10 cellular contexts compared by ENCODE assay signal in the genomic region with DNA sequence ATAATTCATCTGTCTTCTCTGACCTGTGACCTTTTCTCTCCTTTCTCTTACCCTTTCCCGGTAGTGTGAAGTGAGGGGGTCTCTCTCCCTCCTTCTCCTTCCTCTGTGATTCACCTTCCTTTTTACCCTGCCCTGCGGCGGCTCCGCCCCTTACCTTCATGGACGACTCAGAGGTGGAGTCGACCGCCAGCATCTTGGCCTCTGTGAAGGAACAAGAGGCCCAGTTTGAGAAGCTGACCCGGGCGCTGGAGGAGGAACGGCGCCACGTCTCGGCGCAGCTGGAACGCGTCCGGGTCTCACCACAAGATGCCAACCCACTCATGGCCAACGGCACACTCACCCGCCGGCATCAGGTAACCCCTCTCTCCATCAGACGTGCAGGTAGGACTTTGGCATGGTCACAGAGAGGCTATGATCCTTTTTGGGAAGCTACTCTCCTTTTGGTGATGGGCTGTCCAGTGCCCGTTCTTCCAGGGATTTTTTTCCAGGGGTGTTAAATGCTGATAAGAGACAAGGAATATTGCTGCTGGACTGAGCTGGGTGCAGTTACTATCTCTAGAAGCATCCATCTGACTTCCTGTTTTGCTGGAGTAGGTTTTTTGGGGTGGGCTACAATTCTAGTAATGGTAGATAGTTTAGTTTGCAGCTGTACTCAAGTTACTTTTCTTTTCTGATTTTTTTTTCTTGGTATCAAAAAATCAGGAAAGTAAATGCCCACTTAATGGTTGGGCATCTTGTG. TPM values are rescaled to one million over a fixed set of nuclear protein-coding genes. Genes with fewer than 3 reads are reported as not detected.
A peak's percentile ranks its signal among the peaks of the same experiment; 100 is the strongest.
DNase-seq lines count a peak whose midpoint lies in the region; ATAC-seq, FAIRE-seq and TF ChIP-seq lines count a peak whose summit lies in the region.
"Had no signal": no experiment of that assay in that cellular context is flagged by ENCODE, and none has a peak within 500 bp of the region (broad histone marks: within the 10 kb centered on the region; RNA-seq: fewer than 3 reads in every experiment).

No MANE protein-coding gene starts in this region.

- no peak overlapping the region for H3K4me2 ChIP-seq in IMR-90 (ENCODE audit: low read depth, low read length)

- peak overlapping the region; percentile 93 to 99 (median 98) for H3K27ac Mint-ChIP-seq in CD4-positive, CD25-positive, alpha-beta regulatory T cell
- peak overlapping the region; percentile 84 for H3K27ac Mint-ChIP-seq in MCF 10A (ENCODE audit: low read depth, unreplicated experiment)
- peak overlapping the region; percentile 94 to 98 (median 97) for H3K27ac Mint-ChIP-seq in naive thymus-derived CD8-positive, alpha-beta T cell

- H2BK5ac ChIP-seq in IMR-90 (ENCODE audit: low read depth, low read length, poor library complexity, severe bottlenecking) = no peak overlapping the region

- peaks cover 15% of the 10 kb centered on the region for H3K9me1 ChIP-seq in IMR-90 (ENCODE audit: insufficient read depth, low read length)

- H3K4ac ChIP-seq in IMR-90 (ENCODE audit: low read depth, low read length) = no peak overlapping the region

- intact Hi-C loops in IMR-90 (cut with micrococcal nuclease) = no loop called here
- intact Hi-C loops in MCF 10A (cut with micrococcal nuclease) = no loop called here

- H3K9ac ChIP-seq in IMR-90 (ENCODE audit: low read depth, low read length) = no peak overlapping the region

- H3K27me3 Mint-ChIP-seq in CD4-positive, CD25-positive, alpha-beta regulatory T cell = no peaks in the 10 kb centered on the region
- H3K27me3 Mint-ChIP-seq in MCF 10A (ENCODE audit: insufficient read depth, unreplicated experiment) = no peaks in the 10 kb centered on the region
- H3K27me3 Mint-ChIP-seq in naive thymus-derived CD8-positive, alpha-beta T cell = peaks cover 0 to 2% (median 0%) of the 10 kb centered on the region in 5 donors

- peaks cover 1% of the 10 kb centered on the region for H3K36me3 ChIP-seq in CD4-positive, CD25-positive, alpha-beta regulatory T cell (ENCODE audit: control insufficient read depth, insufficient read depth, low read length)
- H3K36me3 ChIP-seq in IMR-90 (ENCODE audit: control insufficient read depth, insufficient read depth, low read length) = peaks cover 31% of the 10 kb centered on the region

- H3K56ac ChIP-seq in IMR-90 (ENCODE audit: extremely low read depth, insufficient read depth, low read length) = no peak overlapping the region

- in situ Hi-C loops in IMR-90 (cut with MboI; ENCODE audit: low sequenced_read_pairs) = no loop called here

- no peak overlapping the region for H4K5ac ChIP-seq in IMR-90 (ENCODE audit: low read depth, low read length)

- H3K4me1 ChIP-seq in CD4-positive, CD25-positive, alpha-beta regulatory T cell (ENCODE audit: control insufficient read depth, insufficient read depth, low read length, poor library complexity, severe bottlenecking) = peaks cover 25% of the 10 kb centered on the region
- H3K4me1 ChIP-seq in IMR-90 (ENCODE audit: control insufficient read depth, insufficient read depth, low read length) = peaks cover 13% of the 10 kb centered on the region

- no peaks in the 10 kb centered on the region for H3K27me3 ChIP-seq in CD4-positive, CD25-positive, alpha-beta regulatory T cell (ENCODE audit: control insufficient read depth, insufficient read depth, low read length)
- no peaks in the 10 kb centered on the region for H3K27me3 ChIP-seq in IMR-90 (ENCODE audit: control insufficient read depth, insufficient read depth, low read length)

- no peak overlapping the region for H4K91ac ChIP-seq in IMR-90 (ENCODE audit: insufficient read depth, low read depth, low read length)

- H4K20me1 ChIP-seq in IMR-90 (ENCODE audit: insufficient read depth, low read length) = peaks cover 81% of the 10 kb centered on the region

- peaks cover 19 to 37% (median 28%) of the 10 kb centered on the region in 4 donors for H3K4me1 Mint-ChIP-seq in CD4-positive, CD25-positive, alpha-beta regulatory T cell
- peaks cover 52% of the 10 kb centered on the region for H3K4me1 Mint-ChIP-seq in MCF 10A (ENCODE audit: insufficient read depth, unreplicated experiment)
- H3K4me1 Mint-ChIP-seq in naive thymus-derived CD8-positive, alpha-beta T cell = peaks cover 20 to 64% (median 39%) of the 10 kb centered on the region in 4 donors

- H4K8ac ChIP-seq in IMR-90 (ENCODE audit: low read depth in 2 of 2, low read length in 2 of 2) = no peak overlapping the region

- ATAC-seq in CD4-positive, CD25-positive, alpha-beta regulatory T cell (ENCODE audit: low read depth in 2 of 2) = no peak
- ATAC-seq in IMR-90 (ENCODE audit: low read depth) (no peak), GM18511 (IDR thresholded peaks at IDR 0.05; ENCODE audit: unreplicated experiment) (no peak), GM21423 (IDR thresholded peaks at IDR 0.05; ENCODE audit: unreplicated experiment) (no peak)
- peak; percentile 9 to 14 for ATAC-seq in naive thymus-derived CD8-positive, alpha-beta T cell

- BruUV-seq in IMR-90 (replicated peaks; lab: Mats Ljungman, UMichigan) (no TSS peak), MCF 10A (replicated peaks; lab: Mats Ljungman, UMichigan) (no TSS peak)

- no peak overlapping the region for H2BK120ac ChIP-seq in IMR-90 (ENCODE audit: low read depth, low read length)

- peak overlapping the region; percentile 79 for H3K4me3 ChIP-seq in CD4-positive, CD25-positive, alpha-beta regulatory T cell (ENCODE audit: low read depth, low read length)
- H3K4me3 ChIP-seq in IMR-90 (ENCODE audit: insufficient read depth, low read depth, low read length) = no peak overlapping the region

- no peaks in the 10 kb centered on the region for H3K9me3 ChIP-seq in CD4-positive, CD25-positive, alpha-beta regulatory T cell (ENCODE audit: control insufficient read depth in 2 of 2, low read length in 2 of 2)
- no peaks in the 10 kb centered on the region for H3K9me3 ChIP-seq in IMR-90 (ENCODE audit: control insufficient read depth, insufficient read depth, low read length)

- DNase-seq in CD4-positive, CD25-positive, alpha-beta regulatory T cell = no peak
- no peak for DNase-seq in IMR-90
- DNase-seq in MCF 10A (ENCODE audit: unreplicated experiment) = peak; percentile 92
- DNase-seq in naive thymus-derived CD8-positive, alpha-beta T cell = no peak
- no peak for DNase-seq in H54 (ENCODE audit: insufficient read length, low spot score)
- DNase-seq in NCI-H128 (lab: John Stamatoyannopoulos, UW; ENCODE audit: unreplicated experiment) = no peak

- TF ChIP-seq CTCF in IMR-90 (conservative IDR thresholded peaks at IDR 0.05; ENCODE audit: low read depth, low read length) = no peak
- TF ChIP-seq CTCF in MCF 10A (IDR thresholded peaks at IDR 0.05; ENCODE audit: unreplicated experiment) = peak; percentile 8

- dilution Hi-C loops in IMR-90 (cut with HindIII; ENCODE audit: low sequenced_read_pairs, unreplicated experiment) = no loop called here

- H2AFZ ChIP-seq in IMR-90 (replicated peaks; ENCODE audit: low read length, poor library complexity) = peak overlapping the region; percentile 27

- no peak for TF ChIP-seq POLR2A in IMR-90 (IDR thresholded peaks at IDR 0.05; ENCODE audit: low read depth, low read length)
- TF ChIP-seq POLR2A in H54 (IDR thresholded peaks at IDR 0.05; ENCODE audit: low read depth, low read length) = no peak

- H3K14ac ChIP-seq in IMR-90 (replicated peaks; ENCODE audit: low read depth, low read length) = 0 out of 2 replicates have a peak overlapping the region, but pooled peaks have one; percentile 25

- WGBS in IMR-90 (ENCODE audit: extremely low coverage in 2 of 2, insufficient read length in 1 of 2), 2 experiments = 94% methylated on average over 7 of the region's 22 CpGs; no CpG with 5 or more reads in 1 of the 2 experiments

- H2AK5ac ChIP-seq in IMR-90 (ENCODE audit: low read depth, low read length) = no peak overlapping the region

- peaks cover 23 to 75% of the 10 kb centered on the region in 2 experiments; a peak in 3 of 4 replicates for H3K79me1 ChIP-seq in IMR-90 (ENCODE audit: low read depth in 1 of 2, low read length in 2 of 2)

- H3K4me3 Mint-ChIP-seq in CD4-positive, CD25-positive, alpha-beta regulatory T cell = peak overlapping the region; percentile 22 to 82 (median 78)
- peak overlapping the region; percentile 70 for H3K4me3 Mint-ChIP-seq in MCF 10A (ENCODE audit: unreplicated experiment)
- peak overlapping the region; percentile 55 to 88 (median 82) for H3K4me3 Mint-ChIP-seq in naive thymus-derived CD8-positive, alpha-beta T cell

- H3K18ac ChIP-seq in IMR-90 (ENCODE audit: low read depth, low read length) = no peak overlapping the region

- H3K23ac ChIP-seq in IMR-90 (ENCODE audit: low read depth, low read length) = 0 out of 2 replicates have a peak overlapping the region, but pooled peaks have one; percentile 17

- POLR2A ChIA-PET in IMR-90 (lab: Charles Lee; ENCODE audit: unreplicated experiment) (no interaction called here), MCF 10A (lab: Yijun Ruan, JAX) (interaction anchor here (0.6 to 8.7 kb wide), 7 partner anchors 9 to 1519 kb away, joined by 3 to 210 read pairs (median 4); partner anchors contain the start of genes CTNND1 and SELENOH)
- POLR2A ChIA-PET in naive thymus-derived CD8-positive, alpha-beta T cell (lab: Charles Lee) = interaction anchor here (0.5 to 2.0 kb wide), 4 partner anchors 12 to 79 kb away, joined by 3 to 17 read pairs (median 6); partner anchors contain the start of genes MED19, SELENOH and TMX2

- no peak overlapping the region for H2BK20ac ChIP-seq in IMR-90 (ENCODE audit: low read depth, low read length)

- H2BK15ac ChIP-seq in IMR-90 (ENCODE audit: low read depth, low read length) = no peak overlapping the region

- CTCF ChIA-PET in IMR-90 (lab: Yijun Ruan, JAX) (interaction anchor here (1.0 kb wide), 1 partner anchor 9 kb away, joined by 4 read pairs; no protein-coding TSS in a partner anchor), MCF 10A (lab: Yijun Ruan, JAX) (interaction anchor here (0.6 to 6.1 kb wide), 10 partner anchors 9 to 334 kb away, joined by 3 to 62 read pairs (median 3); partner anchors contain the start of gene CTNND1)

- H2AK9ac ChIP-seq in IMR-90 (replicated peaks; ENCODE audit: low read depth, low read length, poor library complexity) = no peak overlapping the region

- peaks cover 9% of the 10 kb centered on the region for H3K36me3 Mint-ChIP-seq in CD4-positive, CD25-positive, alpha-beta regulatory T cell
- peaks cover 31% of the 10 kb centered on the region for H3K36me3 Mint-ChIP-seq in MCF 10A (ENCODE audit: insufficient read depth, unreplicated experiment)
- peaks cover 0 to 12% (median 3%) of the 10 kb centered on the region in 3 donors for H3K36me3 Mint-ChIP-seq in naive thymus-derived CD8-positive, alpha-beta T cell

- peak overlapping the region; percentile 74 for H3K27ac ChIP-seq in CD4-positive, CD25-positive, alpha-beta regulatory T cell (ENCODE audit: insufficient read depth, low read length, poor library complexity, severe bottlenecking)
- H3K27ac ChIP-seq in IMR-90 (ENCODE audit: insufficient read depth, low read length) = no peak overlapping the region

- no peaks in the 10 kb centered on the region for H3K9me3 Mint-ChIP-seq in CD4-positive, CD25-positive, alpha-beta regulatory T cell
- no peaks in the 10 kb centered on the region for H3K9me3 Mint-ChIP-seq in MCF 10A (ENCODE audit: unreplicated experiment)
- H3K9me3 Mint-ChIP-seq in naive thymus-derived CD8-positive, alpha-beta T cell = no peaks in the 10 kb centered on the region

- no peak for TF ChIP-seq RAD21 in IMR-90 (IDR thresholded peaks at IDR 0.05; ENCODE audit: low read length)

- FAIRE-seq in H54 (lab: Jason Lieb, UNC) = no peak
- FAIRE-seq: G401.6 had no signal

RNA-seq across cellular contexts. Expression of gene CTNND1, which starts 29.9 kb away (rescaled TPM):
- 19.4 TPM for total RNA-seq in CD4-positive, CD25-positive, alpha-beta regulatory T cell
- polyA plus RNA-seq in CD4-positive, CD25-positive, alpha-beta regulatory T cell = 1 to 10 TPM in 3 of 4 donors, under 1 TPM in 1; 0.53 to 4.4 (median 2.0) TPM
- total RNA-seq in IMR-90 (2012; rRNA removed) (193 and 229 TPM in 2 replicates), MCF 10A (2022) (114 and 118 TPM in 2 replicates)
- polyA plus RNA-seq in IMR-90 (2012; rRNA removed) = 80.5 and 88.5 TPM in 2 replicates
- 42.5 and 47.0 TPM in 2 replicates for polyA plus RNA-seq in IMR-90 (2012; cell fraction: cytosol; rRNA removed)
- 75.5 and 127 TPM in 2 replicates for polyA plus RNA-seq in IMR-90 (2012; cell fraction: nucleus; rRNA removed; ENCODE audit: low replicate concordance)
- 10 to 100 TPM; 17.4 to 19.1 TPM for total RNA-seq in naive thymus-derived CD8-positive, alpha-beta T cell
- polyA plus RNA-seq in naive thymus-derived CD8-positive, alpha-beta T cell = 1 to 10 TPM; 1.3 to 1.5 (median 1.5) TPM

RNA-seq across cellular contexts. Expression of gene BTBD18, which starts 39.9 kb away (rescaled TPM):
- total RNA-seq in CD4-positive, CD25-positive, alpha-beta regulatory T cell = not detected
- under 1 TPM; 0.20 to 0.61 (median 0.52) TPM for polyA plus RNA-seq in CD4-positive, CD25-positive, alpha-beta regulatory T cell
- not detected in 2 replicates for total RNA-seq in IMR-90 (2012; rRNA removed)
- not detected in 2 replicates for polyA plus RNA-seq in IMR-90 (2012; rRNA removed)
- not detected in 2 replicates for polyA plus RNA-seq in IMR-90 (2012; cell fraction: cytosol; rRNA removed)
- not detected in 2 replicates for polyA plus RNA-seq in IMR-90 (2012; cell fraction: nucleus; rRNA removed; ENCODE audit: low replicate concordance)
- not detected in 2 replicates for total RNA-seq in MCF 10A (2022)
- total RNA-seq in naive thymus-derived CD8-positive, alpha-beta T cell = under 1 TPM; 0.18 to 0.30 TPM
- polyA plus RNA-seq in naive thymus-derived CD8-positive, alpha-beta T cell = under 1 TPM; 0.25 to 0.76 (median 0.27) TPM
- total RNA-seq: glomerular endothelial cell had no signal

RNA-seq across cellular contexts. Expression of gene SELENOH, which starts 50.2 kb away (rescaled TPM):
- total RNA-seq in CD4-positive, CD25-positive, alpha-beta regulatory T cell = 68.6 TPM
- 100 to 1,000 TPM; 205 to 248 (median 214) TPM for polyA plus RNA-seq in CD4-positive, CD25-positive, alpha-beta regulatory T cell
- 40.3 and 48.9 TPM in 2 replicates for total RNA-seq in IMR-90 (2012; rRNA removed)
- polyA plus RNA-seq in IMR-90 (2012; rRNA removed) = 107 and 137 TPM in 2 replicates
- polyA plus RNA-seq in IMR-90 (2012; cell fraction: cytosol; rRNA removed) = 241 and 354 TPM in 2 replicates
- 109 and 132 TPM in 2 replicates for polyA plus RNA-seq in IMR-90 (2012; cell fraction: nucleus; rRNA removed; ENCODE audit: low replicate concordance)
- total RNA-seq in MCF 10A (2022) = 60.3 and 84.5 TPM in 2 replicates
- 100 to 1,000 TPM; 142 to 146 TPM for total RNA-seq in naive thymus-derived CD8-positive, alpha-beta T cell
- polyA plus RNA-seq in naive thymus-derived CD8-positive, alpha-beta T cell = 100 to 1,000 TPM; 294 to 419 (median 342) TPM

Comparison
In these comparisons a context has a peak if more than half of its experiments do, and no peak if none do; other contexts are left out.
1. ATAC-seq: peak in naive thymus-derived CD8-positive, alpha-beta T cell (2 of 2); none in CD4-positive, CD25-positive, alpha-beta regulatory T cell (0 of 2), IMR-90 (single experiment), GM18511 (single experiment) and GM21423 (single experiment).
2. Peak in every context shown above with its lines, with median percentiles within 50 percentile points of each other: H3K27ac Mint-ChIP-seq and H3K4me3 Mint-ChIP-seq.